ENCODE assay signal across 10 cellular contexts in genomic region chr6:56772737-56773184, GRCh38.
DNase-seq lines count a peak whose midpoint lies in the region; ATAC-seq and TF ChIP-seq lines count a peak whose summit lies in the region.
"Had no signal": no experiment of that assay in that cellular context is flagged by ENCODE, and none has a peak within 500 bp of the region (broad histone marks: within the 10 kb centered on the region; RNA-seq: fewer than 3 reads in every experiment).

No MANE protein-coding gene starts in this region.

- H3K36me3 Mint-ChIP-seq in activated T-cell treated with anti-CD3 and anti-CD28 coated beads, Interleukin-2, amount 50 U/mL, for 72 hours (ENCODE audit: insufficient read depth in 2 of 2), result no peaks in the 10 kb centered on the region

- no peak overlapping the region for H3K23ac ChIP-seq in mesenchymal stem cell (ENCODE audit: low read length in 2 of 2)

- peaks cover 12% of the 10 kb centered on the region for H3K4me1 ChIP-seq in mesenchymal stem cell (ENCODE audit: control insufficient read depth, insufficient read depth, low read depth, low read length)

- H3K36me3 ChIP-seq in mesenchymal stem cell (ENCODE audit: control insufficient read depth in 1 of 2, insufficient read depth in 2 of 2, low read depth in 1 of 2, low read length in 2 of 2), result peaks cover 0 to 2% of the 10 kb centered on the region in 2 experiments

- H4K8ac ChIP-seq in mesenchymal stem cell (ENCODE audit: low read length), result peak overlapping the region; percentile 14

- H2BK15ac ChIP-seq in mesenchymal stem cell (ENCODE audit: low read depth, poor library complexity, severe bottlenecking), result no peak overlapping the region

- no peak overlapping the region for H2AFZ ChIP-seq in mesenchymal stem cell (ENCODE audit: low read depth, low read length)

- no peak overlapping the region for H2BK120ac ChIP-seq in mesenchymal stem cell (ENCODE audit: low read depth, low read length)

- no peak overlapping the region for H2BK5ac ChIP-seq in mesenchymal stem cell (ENCODE audit: low read depth, low read length, poor library complexity, severe bottlenecking)

- H3K4me2 ChIP-seq in mesenchymal stem cell (ENCODE audit: low read length, poor library complexity, severe bottlenecking), result no peak overlapping the region

- H3K4me3 ChIP-seq in cardiac fibroblast (replicated peaks in 1 of 2; ENCODE audit: low read depth in 2 of 2, low read length in 2 of 2), result no peak overlapping the region
- no peak overlapping the region for H3K4me3 ChIP-seq in mesenchymal stem cell (ENCODE audit: insufficient read depth in 1 of 2, low read depth in 1 of 2, low read length in 2 of 2)

- no peak overlapping the region for H2BK12ac ChIP-seq in mesenchymal stem cell (ENCODE audit: low read length in 2 of 2)

- H3K14ac ChIP-seq in mesenchymal stem cell (ENCODE audit: low read length in 2 of 2), result no peak overlapping the region

- no peak overlapping the region for H2AK5ac ChIP-seq in mesenchymal stem cell (ENCODE audit: low read length, severe bottlenecking)

- no peak overlapping the region for H3K4me3 Mint-ChIP-seq in activated T-cell treated with anti-CD3 and anti-CD28 coated beads, Interleukin-2, amount 50 U/mL, for 72 hours
- H3K4me3 Mint-ChIP-seq: activated B cell treated with CpG ODN at 0.5 μM for 24 hours had no signal

- peak; percentile 42 for ATAC-seq in HG03469 (IDR thresholded peaks at IDR 0.05; ENCODE audit: unreplicated experiment)
- no peak for ATAC-seq in activated T-cell treated with anti-CD3 and anti-CD28 coated beads, Interleukin-2, amount 50 U/mL, for 72 hours (replicated peaks in 1 of 2)

- H3K27me3 ChIP-seq in mesenchymal stem cell (ENCODE audit: control insufficient read depth in 1 of 2, insufficient read depth in 1 of 2, low read length in 2 of 2), result no peaks in the 10 kb centered on the region

- peak; percentile 89 for DNase-seq in Daoy (ENCODE audit: low read depth)
- DNase-seq in cardiac fibroblast (ENCODE audit: low read depth in 2 of 2), result peak; percentile 78 to 80
- peak; percentile 77 for DNase-seq in mesenchymal stem cell
- DNase-seq in activated T-cell treated with anti-CD3 and anti-CD28 coated beads, Interleukin-2, amount 50 U/mL, for 72 hours, result no peak
- DNase-seq in NCI-H345 (lab: John Stamatoyannopoulos, UW), result no peak
- DNase-seq in T-helper 1 cell, result no peak
- no peak for DNase-seq in UCSD-AML1 (lab: John Stamatoyannopoulos, UW; ENCODE audit: unreplicated experiment)
- DNase-seq: activated B cell treated with CpG ODN at 0.5 μM for 24 hours had no signal

- no peak for TF ChIP-seq CTCF in cardiac fibroblast (IDR thresholded peaks at IDR 0.05; ENCODE audit: low read depth, low read length)

- H3K27me3 Mint-ChIP-seq in activated T-cell treated with anti-CD3 and anti-CD28 coated beads, Interleukin-2, amount 50 U/mL, for 72 hours (ENCODE audit: low read depth), result no peaks in the 10 kb centered on the region
- H3K27me3 Mint-ChIP-seq: activated B cell treated with CpG ODN at 0.5 μM for 24 hours had no signal

- peaks cover 3% of the 10 kb centered on the region for H3K79me1 ChIP-seq in mesenchymal stem cell (replicated peaks; ENCODE audit: low read length, poor library complexity, severe bottlenecking)

- H4K91ac ChIP-seq in mesenchymal stem cell (ENCODE audit: low read length), result no peak overlapping the region

- no peak overlapping the region for H3K27ac Mint-ChIP-seq in activated T-cell treated with anti-CD3 and anti-CD28 coated beads, Interleukin-2, amount 50 U/mL, for 72 hours
- H3K27ac Mint-ChIP-seq: activated B cell treated with CpG ODN at 0.5 μM for 24 hours had no signal

- no peak overlapping the region for H3K4ac ChIP-seq in mesenchymal stem cell (ENCODE audit: low read depth in 1 of 2, low read length in 2 of 2)

- WGBS in mesenchymal stem cell, result 44% methylated on average over 1 of the region's 1 CpG

- H3K9me3 ChIP-seq in mesenchymal stem cell (ENCODE audit: control insufficient read depth, low read length), result no peaks in the 10 kb centered on the region

- H3K9me3 Mint-ChIP-seq in activated T-cell treated with anti-CD3 and anti-CD28 coated beads, Interleukin-2, amount 50 U/mL, for 72 hours, result no peaks in the 10 kb centered on the region
- H3K9me3 Mint-ChIP-seq: activated B cell treated with CpG ODN at 0.5 μM for 24 hours had no signal

- H3K9ac ChIP-seq in mesenchymal stem cell (ENCODE audit: low read length), result peak overlapping the region; percentile 12

- H3K18ac ChIP-seq in mesenchymal stem cell (ENCODE audit: low read depth in 1 of 2, low read length in 2 of 2), result peak overlapping the region in 1 of 2 experiments; percentile 15

- H3K4me1 Mint-ChIP-seq in activated T-cell treated with anti-CD3 and anti-CD28 coated beads, Interleukin-2, amount 50 U/mL, for 72 hours (ENCODE audit: low read depth), result no peaks in the 10 kb centered on the region
- H3K4me1 Mint-ChIP-seq: activated B cell treated with CpG ODN at 0.5 μM for 24 hours had no signal

- peak overlapping the region; percentile 55 for H3K27ac ChIP-seq in mesenchymal stem cell (ENCODE audit: low read length, poor library complexity, severe bottlenecking)
- H3K27ac ChIP-seq: HL-60 had no signal

Comparison
In these comparisons a context has a peak if more than half of its experiments do, and no peak if none do; other contexts are left out.
1. DNase-seq: peak in Daoy (single experiment), cardiac fibroblast (2 of 2) and mesenchymal stem cell (single experiment); none in activated T-cell treated with anti-CD3 and anti-CD28 coated beads, Interleukin-2, amount 50 U/mL, for 72 hours (0 of 2), NCI-H345 (single experiment), T-helper 1 cell (0 of 5) and UCSD-AML1 (single experiment).